In the genomic region with DNA sequence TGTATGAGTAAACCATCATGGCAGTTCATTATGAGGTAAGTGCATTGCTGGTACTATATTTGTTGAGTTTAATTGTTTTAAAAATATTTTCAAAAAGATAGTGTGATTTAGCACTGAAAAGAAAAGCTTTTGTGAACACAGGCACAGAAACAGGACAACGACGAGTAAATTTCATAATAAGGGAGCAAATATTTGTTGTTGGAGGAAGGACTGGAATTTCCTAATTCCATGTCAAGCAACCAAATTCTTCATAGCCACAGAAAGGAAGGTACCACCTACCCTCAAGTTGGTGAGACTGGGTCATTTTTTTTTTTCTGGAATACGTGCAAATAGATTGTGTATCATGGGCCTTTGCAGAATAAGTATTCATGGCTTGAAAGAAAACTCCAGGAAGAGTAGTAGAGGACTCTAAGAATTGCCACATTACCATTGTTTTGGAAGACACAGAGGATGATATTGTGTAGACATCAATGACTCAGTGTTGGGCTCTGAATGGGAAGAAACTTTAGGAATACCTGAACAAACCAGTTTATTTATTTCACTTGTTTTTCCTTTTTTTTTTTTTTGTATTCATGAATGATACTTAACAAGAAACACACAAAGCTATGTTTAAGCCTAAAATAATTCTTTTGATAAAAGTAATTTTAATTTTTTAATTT, we compare ENCODE assay signal across 31 cellular contexts.
"Had no signal": no experiment of that assay in that cellular context is flagged by ENCODE, and none has a peak within 500 bp of the region (broad histone marks: within the 10 kb centered on the region; RNA-seq: fewer than 3 reads in every experiment).

No MANE protein-coding gene starts in this region.

- H3K36me3 ChIP-seq: brain microvascular endothelial cell, WERI-Rb-1 had no signal

- H3K27ac ChIP-seq: brain microvascular endothelial cell, PC-9, SK-N-MC, WERI-Rb-1 had no signal

- ATAC-seq: activated CD8-positive, alpha-beta memory T cell treated with anti-CD3 and anti-CD28 coated beads, Interleukin-2, amount 10 ng/mL, durations not matched to agents 7 days and 5 days; activated naive CD8-positive, alpha-beta T cell treated with anti-CD3 and anti-CD28 coated beads, Interleukin-2, amount 50 U/mL, for 24 hours had no signal

- H3K27me3 ChIP-seq: brain microvascular endothelial cell had no signal

- H3K4me3 ChIP-seq: PC-9, SK-N-MC had no signal

- DNase-seq: activated CD4-positive, alpha-beta memory T cell treated with anti-CD3 and anti-CD28 coated beads, Interleukin-2, amount 10 ng/mL, durations not matched to agents 7 days and 5 days; activated CD4-positive, alpha-beta T cell treated with anti-CD3 and anti-CD28 coated beads for 1 hour; activated CD4-positive, alpha-beta T cell treated with anti-CD3 and anti-CD28 coated beads for 48 hours; activated CD4-positive, CD25-positive, alpha-beta regulatory T cell; activated CD8-positive, alpha-beta memory T cell treated with anti-CD3 and anti-CD28 coated beads for 24 hours; activated CD8-positive, alpha-beta memory T cell treated with anti-CD3 and anti-CD28 coated beads, Interleukin-2, amount 10 ng/mL, durations not matched to agents 7 days and 5 days; activated CD8-positive, alpha-beta memory T cell treated with anti-CD3 and anti-CD28 coated beads, Interleukin-2, amount 50 U/mL, for 48 hours; activated effector memory CD4-positive, alpha-beta T cell treated with Interleukin-2 at 50 U/mL for 16 hours; activated naive CD4-positive, alpha-beta T cell treated with anti-CD3 and anti-CD28 coated beads, Interleukin-2, amount 10 ng/mL, durations not matched to agents 7 days and 5 days; activated naive CD8-positive, alpha-beta T cell treated with anti-CD3 and anti-CD28 coated beads, Interleukin-2, amount 50 U/mL, for 24 hours; activated T-cell treated with anti-CD3 and anti-CD28 coated beads, Interleukin-2, amount 50 U/mL, for 48 hours; anterior cingulate cortex; brain microvascular endothelial cell; Kasumi-1; KG1; MM.1S; MV-4-11; NCI-H1092; NCI-H1436 treated with DMSO at 0.1 percent for 48 hours; NCI-H1694 treated with DMSO at 0.1 percent for 48 hours; NCI-H2029; NCI-H345; NCI-H510A; NCI-H526; NCI-H748 treated with DMSO at 0.1 percent for 48 hours; NK-92 treated with Interleukin-12 subunit alpha and Interleukin-12 subunit beta, amount 100 ng/mL, for 24 hours; PC-9; Right ventricle myocardium superior; T1000; WERI-Rb-1 had no signal
